In genomic region chr1:3631330-3631729, GRCh38 we compare ENCODE assay signal across 1 cellular context.
TF ChIP-seq lines count a peak whose summit lies in the region.

No MANE protein-coding gene starts in this region.

TF ChIP-seq in GM12878, 131 proteins besides CTCF, POLR2A, EP300 and RAD21:
- TF ChIP-seq KAT2A (conservative IDR thresholded peaks at IDR 0.05; ENCODE audit: control insufficient read depth, low read depth, low read length) (no peak), ZBTB40 (IDR thresholded peaks at IDR 0.05; ENCODE audit: borderline replicate concordance) (no peak), CHD4 (IDR thresholded peaks at IDR 0.05) (no peak), TARDBP (IDR thresholded peaks at IDR 0.05; ENCODE audit: borderline replicate concordance) (no peak), BRCA1 (IDR thresholded peaks at IDR 0.05; ENCODE audit: low read depth, low read length) (no peak), POLR2AphosphoS2 (IDR thresholded peaks at IDR 0.05; ENCODE audit: low read depth, low read length) (no peak), MYC (IDR thresholded peaks at IDR 0.05; ENCODE audit: insufficient read depth, insufficient read length, insufficient replicate concordance, low read length, severe bottlenecking) (no peak), MYB (IDR thresholded peaks at IDR 0.05; ENCODE audit: borderline replicate concordance, low read depth, low read length) (no peak), CBX5 (IDR thresholded peaks at IDR 0.05; ENCODE audit: low read depth) (no peak), SKIL (IDR thresholded peaks at IDR 0.05; ENCODE audit: low read depth, poor library complexity, severe bottlenecking) (no peak), NR2C2 (IDR thresholded peaks at IDR 0.05; ENCODE audit: borderline replicate concordance, control insufficient read depth, insufficient read length, low read depth) (no peak), CREM (IDR thresholded peaks at IDR 0.05; ENCODE audit: low read depth) (no peak), EGR1 (IDR thresholded peaks at IDR 0.05; ENCODE audit: borderline replicate concordance in 1 of 2, low read depth in 2 of 2, low read length in 2 of 2) (no peak), MEF2B (IDR thresholded peaks at IDR 0.05; ENCODE audit: partially characterized antibody, poor library complexity, severe bottlenecking) (no peak), SUZ12 (IDR thresholded peaks at IDR 0.05; ENCODE audit: unreplicated experiment) (no peak), ZNF274 (IDR thresholded peaks at IDR 0.05; ENCODE audit: insufficient read depth, insufficient read length) (no peak), ZNF207 (IDR thresholded peaks at IDR 0.05; ENCODE audit: borderline replicate concordance) (no peak), BCL3 (IDR thresholded peaks at IDR 0.05; ENCODE audit: borderline replicate concordance, insufficient read depth, low read depth, low read length, poor library complexity, severe bottlenecking) (no peak)
- TF ChIP-seq, protein P1, sequence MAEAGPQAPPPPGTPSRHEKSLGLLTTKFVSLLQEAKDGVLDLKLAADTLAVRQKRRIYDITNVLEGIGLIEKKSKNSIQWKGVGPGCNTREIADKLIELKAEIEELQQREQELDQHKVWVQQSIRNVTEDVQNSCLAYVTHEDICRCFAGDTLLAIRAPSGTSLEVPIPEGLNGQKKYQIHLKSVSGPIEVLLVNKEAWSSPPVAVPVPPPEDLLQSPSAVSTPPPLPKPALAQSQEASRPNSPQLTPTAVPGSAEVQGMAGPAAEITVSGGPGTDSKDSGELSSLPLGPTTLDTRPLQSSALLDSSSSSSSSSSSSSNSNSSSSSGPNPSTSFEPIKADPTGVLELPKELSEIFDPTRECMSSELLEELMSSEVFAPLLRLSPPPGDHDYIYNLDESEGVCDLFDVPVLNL (IDR thresholded peaks at IDR 0.05; ENCODE audit: low read depth, low read length): no peak
- TF ChIP-seq, protein P2, sequence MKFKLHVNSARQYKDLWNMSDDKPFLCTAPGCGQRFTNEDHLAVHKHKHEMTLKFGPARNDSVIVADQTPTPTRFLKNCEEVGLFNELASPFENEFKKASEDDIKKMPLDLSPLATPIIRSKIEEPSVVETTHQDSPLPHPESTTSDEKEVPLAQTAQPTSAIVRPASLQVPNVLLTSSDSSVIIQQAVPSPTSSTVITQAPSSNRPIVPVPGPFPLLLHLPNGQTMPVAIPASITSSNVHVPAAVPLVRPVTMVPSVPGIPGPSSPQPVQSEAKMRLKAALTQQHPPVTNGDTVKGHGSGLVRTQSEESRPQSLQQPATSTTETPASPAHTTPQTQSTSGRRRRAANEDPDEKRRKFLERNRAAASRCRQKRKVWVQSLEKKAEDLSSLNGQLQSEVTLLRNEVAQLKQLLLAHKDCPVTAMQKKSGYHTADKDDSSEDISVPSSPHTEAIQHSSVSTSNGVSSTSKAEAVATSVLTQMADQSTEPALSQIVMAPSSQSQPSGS (IDR thresholded peaks at IDR 0.05; ENCODE audit: low read length): no peak
